ENCODE assay signal across 8 cellular contexts in genomic region chr3:32374788-32375595, GRCh38. TPM values are rescaled to one million over a fixed set of nuclear protein-coding genes. Genes with fewer than 3 reads are reported as not detected.
A peak's percentile ranks its signal among the peaks of the same experiment; 100 is the strongest.
DNase-seq lines count a peak whose midpoint lies in the region; ATAC-seq and TF ChIP-seq lines count a peak whose summit lies in the region.

No MANE protein-coding gene starts in this region.

- peak; percentile 40 for DNase-seq in GM06990 (ENCODE audit: extremely low read depth, insufficient read length)
- peak; percentile 64 for DNase-seq in HFFc6
- peak; percentile 21 for DNase-seq in NCI-H226
- DNase-seq in activated CD4-positive, alpha-beta T cell treated with anti-CD3 and anti-CD28 coated beads, Interleukin-2, amount 50 U/mL, for 24 hours (ENCODE audit: low read depth in 1 of 2, low spot score in 1 of 2): peak; percentile 23 to 75
- DNase-seq in effector memory CD4-positive, alpha-beta T cell: peak in 2 of 3 donors; percentile 34 to 61
- DNase-seq in mesothelial cell of epicardium (ENCODE audit: low spot score in 2 of 2, unreplicated experiment in 2 of 2): peak in 1 of 2 experiments; percentile 48
- peak; percentile 69 to 73 for DNase-seq in stimulated activated naive CD8-positive, alpha-beta T cell treated with anti-CD3 and anti-CD28 coated beads, Interleukin-15, amount 100 ng/mL, for 72 hours

- TF ChIP-seq CTCF in GM06990 (IDR thresholded peaks at IDR 0.05; ENCODE audit: insufficient read depth, low read length, poor library complexity, severe bottlenecking) (peak; percentile 61), HFFc6 (IDR thresholded peaks at IDR 0.05) (peak; percentile 92), mesothelial cell of epicardium (IDR thresholded peaks at IDR 0.05; ENCODE audit: unreplicated experiment) (peak; percentile 82)

- ATAC-seq in stimulated activated naive CD8-positive, alpha-beta T cell treated with anti-CD3 and anti-CD28 coated beads, Interleukin-15, amount 100 ng/mL, for 72 hours: peak; percentile 73
- no peak for ATAC-seq in GM21381 (IDR thresholded peaks at IDR 0.05; ENCODE audit: unreplicated experiment)

- H3K27ac Mint-ChIP-seq in HFFc6 (no peak overlapping the region), mesothelial cell of epicardium (no peak overlapping the region)
- peak overlapping the region; percentile 84 to 93 for H3K27ac Mint-ChIP-seq in stimulated activated naive CD8-positive, alpha-beta T cell treated with anti-CD3 and anti-CD28 coated beads, Interleukin-15, amount 100 ng/mL, for 72 hours

- H3K27ac ChIP-seq in effector memory CD4-positive, alpha-beta T cell (ENCODE audit: insufficient read depth, low read length, poor library complexity, severe bottlenecking): no peak overlapping the region

- H3K4me1 ChIP-seq in effector memory CD4-positive, alpha-beta T cell (ENCODE audit: control insufficient read depth, insufficient read depth, low read length, poor library complexity, severe bottlenecking): peaks cover 9% of the 10 kb centered on the region

- H3K4me3 Mint-ChIP-seq in HFFc6 (peak overlapping the region; percentile 56), mesothelial cell of epicardium (no peak overlapping the region)
- H3K4me3 Mint-ChIP-seq in stimulated activated naive CD8-positive, alpha-beta T cell treated with anti-CD3 and anti-CD28 coated beads, Interleukin-15, amount 100 ng/mL, for 72 hours: peak overlapping the region in 1 of 2 donors; percentile 16

- H3K4me1 Mint-ChIP-seq in HFFc6 (ENCODE audit: low read depth) (peaks cover 4% of the 10 kb centered on the region; the same call in 1 of the 2 replicates), mesothelial cell of epicardium (no peaks in the 10 kb centered on the region)
- peaks cover 37% of the 10 kb centered on the region for H3K4me1 Mint-ChIP-seq in stimulated activated naive CD8-positive, alpha-beta T cell treated with anti-CD3 and anti-CD28 coated beads, Interleukin-15, amount 100 ng/mL, for 72 hours

- H3K9me3 Mint-ChIP-seq in HFFc6: no peaks in the 10 kb centered on the region
- H3K9me3 Mint-ChIP-seq in mesothelial cell of epicardium: no peaks in the 10 kb centered on the region
- no peaks in the 10 kb centered on the region for H3K9me3 Mint-ChIP-seq in stimulated activated naive CD8-positive, alpha-beta T cell treated with anti-CD3 and anti-CD28 coated beads, Interleukin-15, amount 100 ng/mL, for 72 hours

- H3K27me3 ChIP-seq in GM06990 (replicated peaks; ENCODE audit: control insufficient read depth, insufficient read depth, low read length): peaks cover 1% of the 10 kb centered on the region; the same call in 1 of the 2 replicates
- no peaks in the 10 kb centered on the region for H3K27me3 ChIP-seq in effector memory CD4-positive, alpha-beta T cell (replicated peaks; ENCODE audit: control insufficient read depth, insufficient read depth, low read length, poor library complexity, severe bottlenecking)

- H3K27me3 Mint-ChIP-seq in HFFc6 (ENCODE audit: insufficient read depth): peaks cover 28% of the 10 kb centered on the region
- H3K27me3 Mint-ChIP-seq in mesothelial cell of epicardium (ENCODE audit: low read depth): no peaks in the 10 kb centered on the region
- H3K27me3 Mint-ChIP-seq in stimulated activated naive CD8-positive, alpha-beta T cell treated with anti-CD3 and anti-CD28 coated beads, Interleukin-15, amount 100 ng/mL, for 72 hours: no peaks in the 10 kb centered on the region

- no peaks in the 10 kb centered on the region for H3K9me3 ChIP-seq in effector memory CD4-positive, alpha-beta T cell (ENCODE audit: control insufficient read depth, low read length)

- H3K4me3 ChIP-seq in GM06990 (replicated peaks; ENCODE audit: low read depth, low read length): no peak overlapping the region
- no peak overlapping the region for H3K4me3 ChIP-seq in effector memory CD4-positive, alpha-beta T cell (ENCODE audit: insufficient read depth, low read depth, low read length, poor library complexity, severe bottlenecking)

- H3K36me3 Mint-ChIP-seq in HFFc6 (ENCODE audit: low read depth) (no peaks in the 10 kb centered on the region), mesothelial cell of epicardium (no peaks in the 10 kb centered on the region)

- H3K36me3 ChIP-seq in GM06990 (ENCODE audit: control insufficient read depth, insufficient read depth, low read length): no peaks in the 10 kb centered on the region
- no peaks in the 10 kb centered on the region for H3K36me3 ChIP-seq in effector memory CD4-positive, alpha-beta T cell (ENCODE audit: control insufficient read depth, insufficient read depth, low read length)

RNA-seq across cellular contexts. Expression of gene CMTM7, which starts 16.7 kb away (rescaled TPM):
- 10 to 100 TPM; 10.1 to 17.7 (median 15.7) TPM for total RNA-seq in HFFc6 (2021; fragmentation: NEBNext Ultra II Directional; extraction: Animal tissue kit (Norgen Biotek cat#: 25700))
- total RNA-seq in mesothelial cell of epicardium: 14.2 to 18.0 TPM (median 16.6 TPM) in 3 replicates

Comparison
In these comparisons a context has a peak if more than half of its experiments do, and no peak if none do; other contexts are left out.
1. H3K27ac Mint-ChIP-seq: peak in stimulated activated naive CD8-positive, alpha-beta T cell treated with anti-CD3 and anti-CD28 coated beads, Interleukin-15, amount 100 ng/mL, for 72 hours (2 of 2); none in HFFc6 (single experiment) and mesothelial cell of epicardium (single experiment).
2. Peak in every context shown above with its lines, with median percentiles within 50 percentile points of each other: CTCF ChIP-seq.